ENCODE assay signal across 11 cellular contexts in genomic region chr2:39631715-39632114, GRCh38. TPM values are rescaled to one million over a fixed set of nuclear protein-coding genes. Genes with fewer than 3 reads are reported as not detected.
DNase-seq lines count a peak whose midpoint lies in the region; ATAC-seq and TF ChIP-seq lines count a peak whose summit lies in the region.
"Had no signal": no experiment of that assay in that cellular context is flagged by ENCODE, and none has a peak within 500 bp of the region (broad histone marks: within the 10 kb centered on the region; RNA-seq: fewer than 3 reads in every experiment).

No MANE protein-coding gene starts in this region.

- no peaks in the 10 kb centered on the region for H4K20me1 ChIP-seq in GM23338 (replicated peaks; ENCODE audit: insufficient read depth)

- no peaks in the 10 kb centered on the region for H3K27me3 Mint-ChIP-seq in GM23338 (ENCODE audit: insufficient read depth, low read depth, poor library complexity)
- H3K27me3 Mint-ChIP-seq in activated T-cell treated with anti-CD3 and anti-CD28 coated beads, Interleukin-2, amount 50 U/mL, for 72 hours (ENCODE audit: low read depth), result no peaks in the 10 kb centered on the region

- H3K36me3 ChIP-seq in RWPE2 (ENCODE audit: low read depth) (no peaks in the 10 kb centered on the region), GM23338 (ENCODE audit: insufficient read depth) (no peaks in the 10 kb centered on the region)
- H3K36me3 ChIP-seq: ascending aorta, gastrocnemius medialis had no signal

- H3F3A ChIP-seq in GM23338 (replicated peaks; ENCODE audit: low read depth), result no peaks in the 10 kb centered on the region

- no peaks in the 10 kb centered on the region; the same call in 1 of the 2 replicates for H3K9me2 ChIP-seq in GM23338 (ENCODE audit: insufficient read depth)

- ATAC-seq in RWPE2 (ENCODE audit: low read depth) (peak; percentile 97), GM23338 (no peak)
- no peak for ATAC-seq in activated T-cell treated with anti-CD3 and anti-CD28 coated beads, Interleukin-2, amount 50 U/mL, for 72 hours (replicated peaks in 1 of 2)
- ATAC-seq: gastrocnemius medialis, Panc1 had no signal

- H3K4me3 ChIP-seq in HFF-Myc (replicated peaks; ENCODE audit: low read depth, low read length), result no peak overlapping the region
- no peak overlapping the region for H3K4me3 ChIP-seq in RWPE2 (ENCODE audit: severe bottlenecking)
- H3K4me3 ChIP-seq in skeletal muscle cell (ENCODE audit: low read depth, low read length), result no peak overlapping the region
- H3K4me3 ChIP-seq in GM23338, result no peak overlapping the region
- H3K4me3 ChIP-seq: ascending aorta, gastrocnemius medialis, testis had no signal

- DNase-seq in HFF-Myc (ENCODE audit: extremely low read depth, low read depth) (peak; percentile 42), RWPE2 (ENCODE audit: low spot score) (no peak), fibroblast of peridontal ligament (ENCODE audit: extremely low read depth) (peak; percentile 82), skeletal muscle cell (ENCODE audit: low read depth) (peak; percentile 93), GM23338 (ENCODE audit: low spot score) (no peak), substantia nigra (lab: John Stamatoyannopoulos, UW) (no peak)
- DNase-seq in activated T-cell treated with anti-CD3 and anti-CD28 coated beads, Interleukin-2, amount 50 U/mL, for 72 hours, result no peak
- DNase-seq: gastrocnemius medialis, testis had no signal

- no peak for TF ChIP-seq CTCF in HFF-Myc (IDR thresholded peaks at IDR 0.05; ENCODE audit: low read depth, low read length, missing control alignments)
- TF ChIP-seq CTCF in RWPE2 (IDR thresholded peaks at IDR 0.05; ENCODE audit: poor library complexity, severe bottlenecking), result no peak
- TF ChIP-seq CTCF in GM23338 (conservative IDR thresholded peaks at IDR 0.05; ENCODE audit: low read depth in 2 of 2), result no peak

- H3K27ac ChIP-seq in RWPE2 (ENCODE audit: poor library complexity, severe bottlenecking) (peak overlapping the region; percentile 61), GM23338 (ENCODE audit: low read depth) (no peak overlapping the region), substantia nigra (ENCODE audit: low read depth, low read length, poor library complexity, severe bottlenecking) (no peak overlapping the region)
- H3K27ac ChIP-seq: ascending aorta, gastrocnemius medialis, testis had no signal

- peaks cover 6% of the 10 kb centered on the region; the same call in 2 of the 3 replicates for H3K36me3 Mint-ChIP-seq in GM23338 (ENCODE audit: low read depth)
- no peaks in the 10 kb centered on the region for H3K36me3 Mint-ChIP-seq in activated T-cell treated with anti-CD3 and anti-CD28 coated beads, Interleukin-2, amount 50 U/mL, for 72 hours (ENCODE audit: insufficient read depth in 2 of 2)

- H3K4me1 Mint-ChIP-seq in GM23338, result no peaks in the 10 kb centered on the region
- no peaks in the 10 kb centered on the region for H3K4me1 Mint-ChIP-seq in activated T-cell treated with anti-CD3 and anti-CD28 coated beads, Interleukin-2, amount 50 U/mL, for 72 hours (ENCODE audit: low read depth)

- H2AFZ ChIP-seq in GM23338, result no peak overlapping the region; the same call in 1 of the 2 replicates

- peaks cover 15% of the 10 kb centered on the region; the same call in 2 of the 3 replicates for H3K9me3 Mint-ChIP-seq in GM23338
- H3K9me3 Mint-ChIP-seq in activated T-cell treated with anti-CD3 and anti-CD28 coated beads, Interleukin-2, amount 50 U/mL, for 72 hours, result no peaks in the 10 kb centered on the region

- H3K4me2 ChIP-seq in GM23338, result no peak overlapping the region

- H3K27me3 ChIP-seq in RWPE2 (ENCODE audit: insufficient read depth, poor library complexity, severe bottlenecking), result no peaks in the 10 kb centered on the region
- no peaks in the 10 kb centered on the region for H3K27me3 ChIP-seq in GM23338 (ENCODE audit: insufficient read depth)
- H3K27me3 ChIP-seq: ascending aorta, gastrocnemius medialis, testis had no signal

- H3K27ac Mint-ChIP-seq in GM23338, result no peak overlapping the region
- H3K27ac Mint-ChIP-seq in activated T-cell treated with anti-CD3 and anti-CD28 coated beads, Interleukin-2, amount 50 U/mL, for 72 hours, result no peak overlapping the region

- H3K79me2 ChIP-seq in GM23338 (replicated peaks; ENCODE audit: insufficient read depth), result no peaks in the 10 kb centered on the region

- no peak overlapping the region for H3K4me3 Mint-ChIP-seq in GM23338
- H3K4me3 Mint-ChIP-seq in activated T-cell treated with anti-CD3 and anti-CD28 coated beads, Interleukin-2, amount 50 U/mL, for 72 hours, result no peak overlapping the region

- no peaks in the 10 kb centered on the region for H3K4me1 ChIP-seq in RWPE2 (ENCODE audit: insufficient read depth, poor library complexity, severe bottlenecking)
- H3K4me1 ChIP-seq in GM23338 (ENCODE audit: insufficient read depth), result no peaks in the 10 kb centered on the region
- H3K4me1 ChIP-seq: ascending aorta, gastrocnemius medialis, testis had no signal

- no peaks in the 10 kb centered on the region for H3K9me3 ChIP-seq in RWPE2 (ENCODE audit: severe bottlenecking)
- H3K9me3 ChIP-seq: ascending aorta, gastrocnemius medialis, testis had no signal

TF ChIP-seq in GM23338, 12 proteins besides CTCF, POLR2A, EP300 and RAD21 (continues in another document):
- no peak for TF ChIP-seq REST (IDR thresholded peaks at IDR 0.05; ENCODE audit: unreplicated experiment)

RNA-seq across cellular contexts. Expression of gene TMEM178A, which starts 34.0 kb away (rescaled TPM):
- 12.3 and 17.4 TPM in 2 replicates for total RNA-seq in GM23338 (2014; rRNA removed; shearing (Covaris generic))
- polyA plus RNA-seq in GM23338 (2016; fragmentation: Nextera tagmentation; extraction: Ambion mirVana), result 9.7 and 10.3 TPM in 2 replicates
- total RNA-seq in activated T-cell treated with anti-CD3 and anti-CD28 coated beads, Interleukin-2, amount 50 U/mL, for 72 hours, result 1 to 10 TPM; 1.5 to 1.9 TPM

Comparison
In these comparisons a context has a peak if more than half of its experiments do, and no peak if none do; other contexts are left out.
1. DNase-seq: peak in HFF-Myc (single experiment), fibroblast of peridontal ligament (single experiment) and skeletal muscle cell (single experiment); none in RWPE2 (single experiment), GM23338 (single experiment), substantia nigra (0 of 49) and activated T-cell treated with anti-CD3 and anti-CD28 coated beads, Interleukin-2, amount 50 U/mL, for 72 hours (0 of 2).